ENCODE assay signal across 10 cellular contexts in genomic region chr7:56287429-56288138, GRCh38.
A peak's percentile ranks its signal among the peaks of the same experiment; 100 is the strongest.
DNase-seq lines count a peak whose midpoint lies in the region; ATAC-seq and TF ChIP-seq lines count a peak whose summit lies in the region.
"Had no signal": no experiment of that assay in that cellular context is flagged by ENCODE, and none has a peak within 500 bp of the region (broad histone marks: within the 10 kb centered on the region; RNA-seq: fewer than 3 reads in every experiment).

No MANE protein-coding gene starts in this region.

- H3K9me3 ChIP-seq in mesenchymal stem cell (ENCODE audit: control insufficient read depth, low read length) (peaks cover 17% of the 10 kb centered on the region), vagina (no peaks in the 10 kb centered on the region)

- peak; percentile 10 for ATAC-seq in Right ventricle myocardium inferior
- ATAC-seq in GM21367 (IDR thresholded peaks at IDR 0.05; ENCODE audit: unreplicated experiment) = no peak
- ATAC-seq: activated CD8-positive, alpha-beta memory T cell treated with anti-CD3 and anti-CD28 coated beads, Interleukin-2, amount 10 ng/mL, durations not matched to agents 7 days and 5 days had no signal

- H2AK5ac ChIP-seq in mesenchymal stem cell (ENCODE audit: low read length, severe bottlenecking) = no peak overlapping the region

- intact Hi-C loops in Right ventricle myocardium inferior (cut with DNase I) (no loop called here), cardiac septum (cut with DNase I) (no loop called here), vagina (cut with DNase I) (no loop called here)

- H3K9ac ChIP-seq in mesenchymal stem cell (ENCODE audit: low read length) = peak overlapping the region; percentile 58

- no peak overlapping the region for H3K4ac ChIP-seq in mesenchymal stem cell (ENCODE audit: low read depth in 1 of 2, low read length in 2 of 2)

- no peaks in the 10 kb centered on the region for H3K79me1 ChIP-seq in mesenchymal stem cell (replicated peaks; ENCODE audit: low read length, poor library complexity, severe bottlenecking)

- no peak overlapping the region for H3K4me2 ChIP-seq in mesenchymal stem cell (ENCODE audit: low read length, poor library complexity, severe bottlenecking)

- H3K36me3 ChIP-seq in mesenchymal stem cell (ENCODE audit: control insufficient read depth in 1 of 2, insufficient read depth in 2 of 2, low read depth in 1 of 2, low read length in 2 of 2) = no peaks in the 10 kb centered on the region
- H3K36me3 ChIP-seq in vagina = no peaks in the 10 kb centered on the region

- H3K27ac ChIP-seq in cingulate gyrus (ENCODE audit: low read depth, low read length) = peak overlapping the region; percentile 39
- no peak overlapping the region for H3K27ac ChIP-seq in mesenchymal stem cell (ENCODE audit: low read length, poor library complexity, severe bottlenecking)
- H3K27ac ChIP-seq in vagina = no peak overlapping the region

- no peak for TF ChIP-seq POLR2A in vagina (IDR thresholded peaks at IDR 0.05)

- no peak for TF ChIP-seq CTCF in vagina (IDR thresholded peaks at IDR 0.05)

- H3K4me1 ChIP-seq in mesenchymal stem cell (ENCODE audit: control insufficient read depth, insufficient read depth, low read depth, low read length) = no peaks in the 10 kb centered on the region
- no peaks in the 10 kb centered on the region for H3K4me1 ChIP-seq in vagina

- no peak overlapping the region for H2BK15ac ChIP-seq in mesenchymal stem cell (ENCODE audit: low read depth, poor library complexity, severe bottlenecking)

- no peak overlapping the region for H2BK5ac ChIP-seq in mesenchymal stem cell (ENCODE audit: low read depth, low read length, poor library complexity, severe bottlenecking)

- H3K23ac ChIP-seq in mesenchymal stem cell (ENCODE audit: low read length in 2 of 2) = no peak overlapping the region

- 90% methylated on average over 57 of the region's 57 CpGs for WGBS in mesenchymal stem cell

- no peak overlapping the region for H2BK12ac ChIP-seq in mesenchymal stem cell (ENCODE audit: low read length in 2 of 2)

- no peak overlapping the region for H2AFZ ChIP-seq in mesenchymal stem cell (ENCODE audit: low read depth, low read length)

- H3K27me3 ChIP-seq in mesenchymal stem cell (ENCODE audit: control insufficient read depth in 1 of 2, insufficient read depth in 1 of 2, low read length in 2 of 2) (no peaks in the 10 kb centered on the region), vagina (no peaks in the 10 kb centered on the region)

- H3K18ac ChIP-seq in mesenchymal stem cell (ENCODE audit: low read depth in 1 of 2, low read length in 2 of 2) = no peak overlapping the region

- H3K4me3 ChIP-seq in mesenchymal stem cell (ENCODE audit: insufficient read depth in 1 of 2, low read depth in 1 of 2, low read length in 2 of 2) = peak overlapping the region in 1 of 2 experiments; percentile 44
- H3K4me3 ChIP-seq in vagina = peak overlapping the region; percentile 28 to 38

- no peak overlapping the region for H4K8ac ChIP-seq in mesenchymal stem cell (ENCODE audit: low read length)

- no peak overlapping the region for H4K91ac ChIP-seq in mesenchymal stem cell (ENCODE audit: low read length)

- POLR2A ChIA-PET in HEK293T (lab: Yijun Ruan, JAX) = no interaction called here

- DNase-seq in Right ventricle myocardium inferior (ENCODE audit: missing footprints) (peak; percentile 69), cardiac septum (ENCODE audit: low spot score) (no peak), mesenchymal stem cell (no peak), vagina (ENCODE audit: extremely low spot score in 2 of 2) (no peak), HEK293T (ENCODE audit: extremely low spot score) (no peak)
- DNase-seq in activated naive CD4-positive, alpha-beta T cell treated with anti-CD3 and anti-CD28 coated beads, Interleukin-2, amount 50 U/mL, for 16 hours = no peak
- DNase-seq: activated CD8-positive, alpha-beta memory T cell treated with anti-CD3 and anti-CD28 coated beads, Interleukin-2, amount 10 ng/mL, durations not matched to agents 7 days and 5 days; NCI-H1436 treated with DMSO at 0.1 percent for 48 hours had no signal

- H3K14ac ChIP-seq in mesenchymal stem cell (ENCODE audit: low read length in 2 of 2) = no peak overlapping the region

- no peak overlapping the region for H2BK120ac ChIP-seq in mesenchymal stem cell (ENCODE audit: low read depth, low read length)

- CTCF ChIA-PET in HEK293T (lab: Yijun Ruan, JAX) = no interaction called here

TF ChIP-seq in HEK293T, 16 proteins besides CTCF, POLR2A, EP300 and RAD21:
- no peak for TF ChIP-seq TARDBP (IDR thresholded peaks at IDR 0.05)
- no peak for TF ChIP-seq NFRKB (IDR thresholded peaks at IDR 0.05)
